ENCODE assay signal across 8 cellular contexts in genomic region chr1:53393325-53393792, GRCh38.
DNase-seq lines count a peak whose midpoint lies in the region; ATAC-seq, FAIRE-seq and TF ChIP-seq lines count a peak whose summit lies in the region.

No MANE protein-coding gene starts in this region.

- ATAC-seq in GM18867 (IDR thresholded peaks at IDR 0.05; ENCODE audit: unreplicated experiment): no peak

- H3K4me1 ChIP-seq in osteoblast (ENCODE audit: insufficient read depth, low read length): peaks cover 4% of the 10 kb centered on the region
- H3K4me1 ChIP-seq in tibial artery: no peaks in the 10 kb centered on the region

- H3K4me3 ChIP-seq in osteoblast (ENCODE audit: insufficient read depth, low read length) (no peak overlapping the region), tibial artery (no peak overlapping the region)

- no peak for FAIRE-seq in frontal cortex (lab: Jason Lieb, UNC)

- no peaks in the 10 kb centered on the region for H3K36me3 ChIP-seq in osteoblast (ENCODE audit: insufficient read depth, low read length)
- H3K36me3 ChIP-seq in tibial artery: no peaks in the 10 kb centered on the region

- H3K27ac ChIP-seq in osteoblast (ENCODE audit: low read depth, low read length) (no peak overlapping the region), tibial artery (no peak overlapping the region)

- DNase-seq in GM04504 (ENCODE audit: low read depth): peak; percentile 43
- peak; percentile 6 for DNase-seq in KG1 (lab: John Stamatoyannopoulos, UW)
- peak; percentile 72 for DNase-seq in RPMI8226
- DNase-seq in activated effector memory CD4-positive, alpha-beta T cell treated with anti-CD3 and anti-CD28 coated beads, Interleukin-2, amount 50 U/mL, for 16 hours: peak; percentile 91
- peak; percentile 52 to 87 for DNase-seq in frontal cortex (ENCODE audit: low spot score in 2 of 2)
- peak; percentile 98 for DNase-seq in osteoblast (ENCODE audit: insufficient read length, low spot score, missing footprints)
- peak; percentile 57 to 84 for DNase-seq in tibial artery

- intact Hi-C loops in tibial artery (cut with DNase I; ENCODE audit: low total_unique reads): no loop called here

- TF ChIP-seq CTCF in osteoblast (IDR thresholded peaks at IDR 0.05; ENCODE audit: extremely low read depth, low read depth, low read length) (peak; percentile 84), tibial artery (IDR thresholded peaks at IDR 0.05) (peak; percentile 90 to 95)

- H3K27me3 ChIP-seq in osteoblast (ENCODE audit: insufficient read depth, low read length) (no peaks in the 10 kb centered on the region), tibial artery (peaks cover 0 to 17% of the 10 kb centered on the region in 2 donors)

- H3K9me3 ChIP-seq in osteoblast (ENCODE audit: low read depth, low read length): no peaks in the 10 kb centered on the region
- no peaks in the 10 kb centered on the region for H3K9me3 ChIP-seq in tibial artery

- H2AFZ ChIP-seq in osteoblast (ENCODE audit: low read length): no peak overlapping the region

- no peaks in the 10 kb centered on the region for H3K79me2 ChIP-seq in osteoblast (ENCODE audit: insufficient read depth, low read length)

- no peak overlapping the region for H3K4me2 ChIP-seq in osteoblast (ENCODE audit: insufficient read depth, low read length)

- no peaks in the 10 kb centered on the region for H4K20me1 ChIP-seq in osteoblast (ENCODE audit: insufficient read depth, low read length)

Comparison
In these comparisons a context has a peak if more than half of its experiments do, and no peak if none do; other contexts are left out.
1. DNase-seq: peak in every context shown above with its lines; median percentile 98 in osteoblast; 91 in activated effector memory CD4-positive, alpha-beta T cell treated with anti-CD3 and anti-CD28 coated beads, Interleukin-2, amount 50 U/mL, for 16 hours; 72 in RPMI8226; 70 in tibial artery; 70 in frontal cortex; 43 in GM04504; 6 in KG1.